In genomic region chr1:201361652-201362504, GRCh38 we compare ENCODE assay signal across 8 cellular contexts. TPM values are rescaled to one million over a fixed set of nuclear protein-coding genes. Genes with fewer than 3 reads are reported as not detected.
A peak's percentile ranks its signal among the peaks of the same experiment; 100 is the strongest.
DNase-seq lines count a peak whose midpoint lies in the region; ATAC-seq, FAIRE-seq and TF ChIP-seq lines count a peak whose summit lies in the region.

No MANE protein-coding gene starts in this region.

- H3K4me1 Mint-ChIP-seq in chondrocyte (ENCODE audit: low read depth), result peaks cover 12% of the 10 kb centered on the region

- H3K9ac ChIP-seq in GM23248 (no peak overlapping the region), OCI-LY3 (ENCODE audit: low read length) (no peak overlapping the region)

- intact Hi-C loops in left lung (cut with DNase I) (loop anchor here in 1 of 2 donors (5.0 kb wide), 1 partner anchor 105 kb away; no protein-coding TSS in a partner anchor), lower leg skin (cut with DNase I; ENCODE audit: low total_unique reads) (loop anchor here (5.0 kb wide), 1 partner anchor 110 kb away; no protein-coding TSS in a partner anchor)

- H3K9me3 ChIP-seq in GM23248 (ENCODE audit: low read depth), result no peaks in the 10 kb centered on the region
- H3K9me3 ChIP-seq in OCI-LY3 (ENCODE audit: insufficient read depth, low read length), result no peaks in the 10 kb centered on the region
- H3K9me3 ChIP-seq in left lung, result no peaks in the 10 kb centered on the region

- no peak overlapping the region for H3K4me2 ChIP-seq in GM23248 (ENCODE audit: unreplicated experiment)
- no peak overlapping the region for H3K4me2 ChIP-seq in OCI-LY3 (ENCODE audit: low read length)

- no peak overlapping the region for H2AFZ ChIP-seq in GM23248
- H2AFZ ChIP-seq in OCI-LY3 (ENCODE audit: low read depth, low read length), result no peak overlapping the region

- no peak overlapping the region for H3K27ac Mint-ChIP-seq in chondrocyte (ENCODE audit: unreplicated experiment)

- H4K20me1 ChIP-seq in GM23248 (ENCODE audit: insufficient read depth) (no peaks in the 10 kb centered on the region), OCI-LY3 (ENCODE audit: insufficient read depth, low read length) (no peaks in the 10 kb centered on the region)

- H3K36me3 ChIP-seq in GM23248 (ENCODE audit: low read depth) (no peaks in the 10 kb centered on the region), OCI-LY3 (replicated peaks; ENCODE audit: low read depth, low read length) (no peaks in the 10 kb centered on the region), left lung (no peaks in the 10 kb centered on the region)

- H3K27me3 Mint-ChIP-seq in chondrocyte (ENCODE audit: low read depth), result peaks cover 4% of the 10 kb centered on the region

- WGBS in GM23248 (ENCODE audit: low coverage in 1 of 2, low lambda C conversion rate in 2 of 2, missing lambda C conversion rate in 2 of 2), 2 experiments, result 25 to 30% methylated on average over 9 to 10 of the region's 10 CpGs
- WGBS in lower leg skin, 2 donors, result 49 to 54% methylated on average over 9 to 10 of the region's 10 CpGs

- no peak overlapping the region for H3K27ac ChIP-seq in GM23248
- no peak overlapping the region for H3K27ac ChIP-seq in OCI-LY3 (ENCODE audit: low read length)
- no peak overlapping the region for H3K27ac ChIP-seq in left lung

- in situ Hi-C loops in GM23248 (cut with MboI), result no loop called here

- peak; percentile 86 for ATAC-seq in left lung

- no peaks in the 10 kb centered on the region for H3K9me3 Mint-ChIP-seq in chondrocyte (ENCODE audit: low read depth)

- no peak overlapping the region for H3K4me3 Mint-ChIP-seq in chondrocyte (ENCODE audit: unreplicated experiment)

- H3K4me3 ChIP-seq in GM23248 (no peak overlapping the region), OCI-LY3 (ENCODE audit: low read length) (no peak overlapping the region), left lung (no peak overlapping the region), lower leg skin (ENCODE audit: low read depth, poor library complexity, severe bottlenecking) (no peak overlapping the region)

- H3K4me1 ChIP-seq in GM23248 (ENCODE audit: insufficient read depth) (no peaks in the 10 kb centered on the region), OCI-LY3 (ENCODE audit: low read length) (no peaks in the 10 kb centered on the region), left lung (no peaks in the 10 kb centered on the region)

- no peaks in the 10 kb centered on the region for H3K9me2 ChIP-seq in GM23248 (ENCODE audit: insufficient read depth)

- no peak for TF ChIP-seq POLR2A in lower leg skin (IDR thresholded peaks at IDR 0.05)

- TF ChIP-seq CTCF in OCI-LY3 (IDR thresholded peaks at IDR 0.05; ENCODE audit: low read depth, low read length), result peak; percentile 89
- TF ChIP-seq CTCF in chondrocyte (IDR thresholded peaks at IDR 0.05), result peak; percentile 96
- peak; percentile 72 to 78 for TF ChIP-seq CTCF in left lung (IDR thresholded peaks at IDR 0.05)
- peak in 1 of 3 donors; percentile 29 for TF ChIP-seq CTCF in lower leg skin (IDR thresholded peaks at IDR 0.05)

- H3F3A ChIP-seq in GM23248 (ENCODE audit: insufficient read depth), result no peaks in the 10 kb centered on the region

- H3K79me2 ChIP-seq in GM23248 (ENCODE audit: insufficient read depth) (no peaks in the 10 kb centered on the region), OCI-LY3 (ENCODE audit: low read length) (no peaks in the 10 kb centered on the region)

- H3K36me3 Mint-ChIP-seq in chondrocyte (ENCODE audit: low read depth), result no peaks in the 10 kb centered on the region

- peak; percentile 76 for FAIRE-seq in urothelium cell line (lab: Jason Lieb, UNC)

- H3K27me3 ChIP-seq in GM23248 (replicated peaks; ENCODE audit: insufficient read depth), result peaks cover 10% of the 10 kb centered on the region; the same call in 1 of the 2 replicates
- H3K27me3 ChIP-seq in OCI-LY3 (ENCODE audit: low read depth, low read length), result peaks cover 41% of the 10 kb centered on the region
- no peaks in the 10 kb centered on the region for H3K27me3 ChIP-seq in left lung

- DNase-seq in COLO829 (ENCODE audit: low spot score), result peak; percentile 87
- peak; percentile 68 for DNase-seq in GM23248
- DNase-seq in chondrocyte (ENCODE audit: low spot score), result peak; percentile 81
- peak in 1 of 2 donors; percentile 68 for DNase-seq in left lung
- DNase-seq in urothelium cell line (ENCODE audit: low spot score), result peak; percentile 83
- DNase-seq in NCI-H526 treated with DMSO at 0.1 percent for 48 hours (lab: John Stamatoyannopoulos, UW), result no peak
- no peak for DNase-seq in lower leg skin (ENCODE audit: low spot score in 2 of 2)

RNA-seq across cellular contexts. Expression of gene TNNT2, which starts 15.6 kb away (rescaled TPM):
- not detected in 2 replicates for total RNA-seq in GM23248 (2014; rRNA removed; shearing (Covaris generic))
- 1.7 TPM in 1 of 2 replicates, not detected in the other for polyA plus RNA-seq in GM23248 (2016; fragmentation: Nextera tagmentation; extraction: Ambion mirVana)
- total RNA-seq in chondrocyte (20.3 to 21.6 TPM (median 21.2 TPM) in 3 replicates), left lung (1 to 10 TPM; 5.0 to 6.5 TPM), lower leg skin (10 to 100 TPM in 3 of 4 donors, 1 to 10 TPM in 1; 6.6 to 28.3 (median 20.5) TPM)

RNA-seq across cellular contexts. Expression of gene LAD1, which starts 37.2 kb away (rescaled TPM):
- total RNA-seq in GM23248 (2014; rRNA removed; shearing (Covaris generic)), result not detected in 2 replicates
- polyA plus RNA-seq in GM23248 (2016; fragmentation: Nextera tagmentation; extraction: Ambion mirVana), result not detected in 2 replicates
- total RNA-seq in chondrocyte (0.17 to 0.34 TPM in 2 of 3 replicates, not detected in the other), left lung (10 to 100 TPM; 20.1 to 37.6 TPM), lower leg skin (100 to 1,000 TPM; 271 to 336 (median 291) TPM)

RNA-seq across cellular contexts. Expression of gene TNNI1, which starts 59.7 kb away (rescaled TPM):
- not detected in 2 replicates for total RNA-seq in GM23248 (2014; rRNA removed; shearing (Covaris generic))
- 0.20 and 2.0 TPM in 2 replicates for polyA plus RNA-seq in GM23248 (2016; fragmentation: Nextera tagmentation; extraction: Ambion mirVana)
- 8.0 to 10.0 TPM (median 8.8 TPM) in 3 replicates for total RNA-seq in chondrocyte
- under 1 TPM in 1 of 2 donors, not detected in 1; 0.38 TPM for total RNA-seq in left lung
- not detected for total RNA-seq in lower leg skin

Comparison
In these comparisons a context has a peak if more than half of its experiments do, and no peak if none do; other contexts are left out.
1. DNase-seq: peak in COLO829 (single experiment), GM23248 (single experiment), chondrocyte (single experiment) and urothelium cell line (single experiment); none in NCI-H526 treated with DMSO at 0.1 percent for 48 hours (single experiment) and lower leg skin (0 of 2).
2. RNA of gene LAD1, which starts 37.2 kb away (total RNA-seq): 271 to 336 TPM in lower leg skin and 20.1 to 37.6 TPM in left lung; 0.17 to 0.34 TPM in chondrocyte and not detected in GM23248; every median in the first group is over 10 times any median in the second.